ENCODE assay signal across 1 cellular context in the genomic region with DNA sequence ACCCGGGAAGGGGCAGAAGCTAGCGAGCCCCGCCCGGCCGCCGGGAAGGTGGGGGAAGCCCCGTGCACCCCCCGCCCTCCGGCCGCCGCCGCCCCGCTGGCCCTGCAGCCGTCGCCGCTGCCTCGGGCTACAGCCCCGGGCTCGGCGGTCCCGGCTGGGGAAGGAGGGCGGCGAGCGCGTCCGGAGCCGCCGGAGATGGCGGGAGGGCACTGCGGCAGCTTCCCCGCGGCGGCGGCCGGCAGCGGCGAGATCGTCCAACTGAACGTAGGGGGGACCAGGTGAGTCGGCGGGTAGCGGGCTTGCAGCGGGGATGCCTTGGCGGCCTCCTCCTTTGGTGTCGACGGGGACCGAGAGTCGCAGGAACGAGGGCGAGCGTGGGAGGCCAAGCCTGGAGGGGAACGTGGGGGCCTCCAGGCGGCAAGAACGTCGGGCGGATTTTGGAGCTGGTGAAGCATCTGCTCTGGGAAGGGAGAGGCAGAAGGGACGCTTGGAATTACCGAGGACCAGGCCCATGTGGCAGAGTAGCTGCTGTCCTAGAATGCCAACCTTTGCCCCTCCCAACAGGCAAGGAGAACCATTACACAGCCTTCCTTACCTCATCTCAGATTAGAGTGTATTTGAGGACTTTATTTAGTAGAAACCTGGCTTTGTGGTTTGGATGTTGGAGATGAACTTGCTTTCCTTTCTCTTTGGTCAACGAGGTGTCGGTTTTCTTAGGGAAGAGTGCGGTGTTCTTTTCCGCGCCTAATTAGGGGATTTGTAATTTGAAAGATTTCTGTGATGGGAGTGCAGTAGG.
TF ChIP-seq lines count a peak whose summit lies in the region.

No MANE protein-coding gene starts in this region.

TF ChIP-seq in K562, 482 proteins besides CTCF, POLR2A, EP300 and RAD21 (continued from another document and continues in another):
- TF ChIP-seq, protein P1, sequence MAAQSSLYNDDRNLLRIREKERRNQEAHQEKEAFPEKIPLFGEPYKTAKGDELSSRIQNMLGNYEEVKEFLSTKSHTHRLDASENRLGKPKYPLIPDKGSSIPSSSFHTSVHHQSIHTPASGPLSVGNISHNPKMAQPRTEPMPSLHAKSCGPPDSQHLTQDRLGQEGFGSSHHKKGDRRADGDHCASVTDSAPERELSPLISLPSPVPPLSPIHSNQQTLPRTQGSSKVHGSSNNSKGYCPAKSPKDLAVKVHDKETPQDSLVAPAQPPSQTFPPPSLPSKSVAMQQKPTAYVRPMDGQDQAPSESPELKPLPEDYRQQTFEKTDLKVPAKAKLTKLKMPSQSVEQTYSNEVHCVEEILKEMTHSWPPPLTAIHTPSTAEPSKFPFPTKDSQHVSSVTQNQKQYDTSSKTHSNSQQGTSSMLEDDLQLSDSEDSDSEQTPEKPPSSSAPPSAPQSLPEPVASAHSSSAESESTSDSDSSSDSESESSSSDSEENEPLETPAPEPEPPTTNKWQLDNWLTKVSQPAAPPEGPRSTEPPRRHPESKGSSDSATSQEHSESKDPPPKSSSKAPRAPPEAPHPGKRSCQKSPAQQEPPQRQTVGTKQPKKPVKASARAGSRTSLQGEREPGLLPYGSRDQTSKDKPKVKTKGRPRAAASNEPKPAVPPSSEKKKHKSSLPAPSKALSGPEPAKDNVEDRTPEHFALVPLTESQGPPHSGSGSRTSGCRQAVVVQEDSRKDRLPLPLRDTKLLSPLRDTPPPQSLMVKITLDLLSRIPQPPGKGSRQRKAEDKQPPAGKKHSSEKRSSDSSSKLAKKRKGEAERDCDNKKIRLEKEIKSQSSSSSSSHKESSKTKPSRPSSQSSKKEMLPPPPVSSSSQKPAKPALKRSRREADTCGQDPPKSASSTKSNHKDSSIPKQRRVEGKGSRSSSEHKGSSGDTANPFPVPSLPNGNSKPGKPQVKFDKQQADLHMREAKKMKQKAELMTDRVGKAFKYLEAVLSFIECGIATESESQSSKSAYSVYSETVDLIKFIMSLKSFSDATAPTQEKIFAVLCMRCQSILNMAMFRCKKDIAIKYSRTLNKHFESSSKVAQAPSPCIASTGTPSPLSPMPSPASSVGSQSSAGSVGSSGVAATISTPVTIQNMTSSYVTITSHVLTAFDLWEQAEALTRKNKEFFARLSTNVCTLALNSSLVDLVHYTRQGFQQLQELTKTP (IDR thresholded peaks at IDR 0.05; ENCODE audit: low read depth in 1 of 2, partially characterized antibody in 2 of 2), result peak in 1 of 2 experiments; percentile 8
- TF ChIP-seq MTF1 (CRISPR knock-in tag; IDR thresholded peaks at IDR 0.05; ENCODE audit: borderline replicate concordance), result no peak
- no peak for TF ChIP-seq ZC3H8 (IDR thresholded peaks at IDR 0.05)
- TF ChIP-seq HNRNPLL (IDR thresholded peaks at IDR 0.05; ENCODE audit: low read depth, low read length, poor library complexity, severe bottlenecking), result peak; percentile 24
- peak; percentile 18; the same call in 1 of the 2 replicates for TF ChIP-seq L3MBTL2 (IDR thresholded peaks at IDR 0.05)
- no peak for TF ChIP-seq MAFG (tag; conservative IDR thresholded peaks at IDR 0.05)
- no peak for TF ChIP-seq ZNF212 (CRISPR knock-in tag; IDR thresholded peaks at IDR 0.05)
- TF ChIP-seq THRAP3 (IDR thresholded peaks at IDR 0.05; ENCODE audit: borderline replicate concordance), result no peak
- TF ChIP-seq SMAD1 (IDR thresholded peaks at IDR 0.05; ENCODE audit: low read depth, low read length, partially characterized antibody), result no peak
- TF ChIP-seq RCOR1 (IDR thresholded peaks at IDR 0.05; ENCODE audit: borderline replicate concordance in 1 of 2, low read depth in 2 of 2, low read length in 2 of 2), result 0 out of 4 replicates have a peak, but pooled peaks of 1 of the 2 experiments have one; percentile 24
- TF ChIP-seq, protein P2, sequence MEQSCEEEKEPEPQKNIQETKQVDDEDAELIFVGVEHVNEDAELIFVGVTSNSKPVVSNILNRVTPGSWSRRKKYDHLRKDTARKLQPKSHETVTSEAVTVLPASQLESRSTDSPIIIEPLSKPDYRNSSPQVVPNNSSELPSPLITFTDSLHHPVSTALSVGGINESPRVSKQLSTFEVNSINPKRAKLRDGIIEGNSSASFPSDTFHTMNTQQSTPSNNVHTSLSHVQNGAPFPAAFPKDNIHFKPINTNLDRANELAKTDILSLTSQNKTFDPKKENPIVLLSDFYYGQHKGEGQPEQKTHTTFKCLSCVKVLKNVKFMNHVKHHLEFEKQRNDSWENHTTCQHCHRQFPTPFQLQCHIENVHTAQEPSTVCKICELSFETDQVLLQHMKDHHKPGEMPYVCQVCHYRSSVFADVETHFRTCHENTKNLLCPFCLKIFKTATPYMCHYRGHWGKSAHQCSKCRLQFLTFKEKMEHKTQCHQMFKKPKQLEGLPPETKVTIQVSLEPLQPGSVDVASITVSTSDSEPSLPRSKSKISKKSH (CRISPR knock-in tag; IDR thresholded peaks at IDR 0.05), result no peak
- TF ChIP-seq SIRT6 (IDR thresholded peaks at IDR 0.05; ENCODE audit: low read depth, low read length), result no peak
- peak; percentile 77; the same call in 1 of the 2 replicates for TF ChIP-seq NR3C1 (CRISPR knock-in tag; IDR thresholded peaks at IDR 0.05)
- TF ChIP-seq HOXB6 (CRISPR knock-in tag; IDR thresholded peaks at IDR 0.05; ENCODE audit: borderline replicate concordance), result no peak
- TF ChIP-seq SPI1 (IDR thresholded peaks at IDR 0.05; ENCODE audit: borderline replicate concordance, low read depth, low read length), result no peak
- no peak for TF ChIP-seq RUNX1 (IDR thresholded peaks at IDR 0.05; ENCODE audit: low read depth)
- TF ChIP-seq E2F3 (CRISPR knock-in tag; IDR thresholded peaks at IDR 0.05), result 0 out of 2 replicates have a peak, but pooled peaks have one; percentile 3
- TF ChIP-seq, protein P3, sequence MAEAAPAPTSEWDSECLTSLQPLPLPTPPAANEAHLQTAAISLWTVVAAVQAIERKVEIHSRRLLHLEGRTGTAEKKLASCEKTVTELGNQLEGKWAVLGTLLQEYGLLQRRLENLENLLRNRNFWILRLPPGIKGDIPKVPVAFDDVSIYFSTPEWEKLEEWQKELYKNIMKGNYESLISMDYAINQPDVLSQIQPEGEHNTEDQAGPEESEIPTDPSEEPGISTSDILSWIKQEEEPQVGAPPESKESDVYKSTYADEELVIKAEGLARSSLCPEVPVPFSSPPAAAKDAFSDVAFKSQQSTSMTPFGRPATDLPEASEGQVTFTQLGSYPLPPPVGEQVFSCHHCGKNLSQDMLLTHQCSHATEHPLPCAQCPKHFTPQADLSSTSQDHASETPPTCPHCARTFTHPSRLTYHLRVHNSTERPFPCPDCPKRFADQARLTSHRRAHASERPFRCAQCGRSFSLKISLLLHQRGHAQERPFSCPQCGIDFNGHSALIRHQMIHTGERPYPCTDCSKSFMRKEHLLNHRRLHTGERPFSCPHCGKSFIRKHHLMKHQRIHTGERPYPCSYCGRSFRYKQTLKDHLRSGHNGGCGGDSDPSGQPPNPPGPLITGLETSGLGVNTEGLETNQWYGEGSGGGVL (CRISPR knock-in tag; IDR thresholded peaks at IDR 0.05), result no peak
- TF ChIP-seq HLTF (IDR thresholded peaks at IDR 0.05), result 0 out of 2 replicates have a peak, but pooled peaks have one; percentile 42
- no peak for TF ChIP-seq GTF2F1 (IDR thresholded peaks at IDR 0.05; ENCODE audit: low read depth, low read length)
- TF ChIP-seq ESRRA (IDR thresholded peaks at IDR 0.05; ENCODE audit: borderline replicate concordance, low read depth), result no peak
- TF ChIP-seq FOXK2 (conservative IDR thresholded peaks at IDR 0.05 in 1 of 2, IDR thresholded peaks at IDR 0.05 in 1 of 2; ENCODE audit: low read depth in 2 of 2), result no peak; a peak in 1 of 4 replicates
- no peak for TF ChIP-seq HIVEP1 (CRISPR knock-in tag; IDR thresholded peaks at IDR 0.05)
- peak; percentile 47; the same call in 1 of the 2 replicates for TF ChIP-seq SMARCA4 (IDR thresholded peaks at IDR 0.05)
- no peak for TF ChIP-seq PCBP1 (IDR thresholded peaks at IDR 0.05; ENCODE audit: low read depth, low read length, poor library complexity, severe bottlenecking)
- TF ChIP-seq SNIP1 (IDR thresholded peaks at IDR 0.05; ENCODE audit: low read depth), result no peak
- TF ChIP-seq ZKSCAN3 (CRISPR knock-in tag; IDR thresholded peaks at IDR 0.05), result no peak
- no peak for TF ChIP-seq LEF1 (IDR thresholded peaks at IDR 0.05)
- peak; percentile 52; the same call in 1 of the 2 replicates for TF ChIP-seq SIN3B (IDR thresholded peaks at IDR 0.05; ENCODE audit: low read depth)
- no peak for TF ChIP-seq ZNF384 (IDR thresholded peaks at IDR 0.05; ENCODE audit: low read depth, low read length)
- TF ChIP-seq FOSL1 (tag; conservative IDR thresholded peaks at IDR 0.05), result no peak
- TF ChIP-seq, protein P4, sequence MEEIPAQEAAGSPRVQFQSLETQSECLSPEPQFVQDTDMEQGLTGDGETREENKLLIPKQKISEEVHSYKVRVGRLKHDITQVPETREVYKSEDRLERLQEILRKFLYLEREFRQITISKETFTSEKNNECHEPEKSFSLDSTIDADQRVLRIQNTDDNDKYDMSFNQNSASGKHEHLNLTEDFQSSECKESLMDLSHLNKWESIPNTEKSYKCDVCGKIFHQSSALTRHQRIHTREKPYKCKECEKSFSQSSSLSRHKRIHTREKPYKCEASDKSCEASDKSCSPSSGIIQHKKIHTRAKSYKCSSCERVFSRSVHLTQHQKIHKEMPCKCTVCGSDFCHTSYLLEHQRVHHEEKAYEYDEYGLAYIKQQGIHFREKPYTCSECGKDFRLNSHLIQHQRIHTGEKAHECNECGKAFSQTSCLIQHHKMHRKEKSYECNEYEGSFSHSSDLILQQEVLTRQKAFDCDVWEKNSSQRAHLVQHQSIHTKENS (CRISPR knock-in tag; IDR thresholded peaks at IDR 0.05), result no peak
- TF ChIP-seq, protein P5, sequence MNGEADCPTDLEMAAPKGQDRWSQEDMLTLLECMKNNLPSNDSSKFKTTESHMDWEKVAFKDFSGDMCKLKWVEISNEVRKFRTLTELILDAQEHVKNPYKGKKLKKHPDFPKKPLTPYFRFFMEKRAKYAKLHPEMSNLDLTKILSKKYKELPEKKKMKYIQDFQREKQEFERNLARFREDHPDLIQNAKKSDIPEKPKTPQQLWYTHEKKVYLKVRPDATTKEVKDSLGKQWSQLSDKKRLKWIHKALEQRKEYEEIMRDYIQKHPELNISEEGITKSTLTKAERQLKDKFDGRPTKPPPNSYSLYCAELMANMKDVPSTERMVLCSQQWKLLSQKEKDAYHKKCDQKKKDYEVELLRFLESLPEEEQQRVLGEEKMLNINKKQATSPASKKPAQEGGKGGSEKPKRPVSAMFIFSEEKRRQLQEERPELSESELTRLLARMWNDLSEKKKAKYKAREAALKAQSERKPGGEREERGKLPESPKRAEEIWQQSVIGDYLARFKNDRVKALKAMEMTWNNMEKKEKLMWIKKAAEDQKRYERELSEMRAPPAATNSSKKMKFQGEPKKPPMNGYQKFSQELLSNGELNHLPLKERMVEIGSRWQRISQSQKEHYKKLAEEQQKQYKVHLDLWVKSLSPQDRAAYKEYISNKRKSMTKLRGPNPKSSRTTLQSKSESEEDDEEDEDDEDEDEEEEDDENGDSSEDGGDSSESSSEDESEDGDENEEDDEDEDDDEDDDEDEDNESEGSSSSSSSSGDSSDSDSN (IDR thresholded peaks at IDR 0.05; ENCODE audit: borderline replicate concordance in 1 of 2, low read depth in 2 of 2, low read length in 2 of 2), result peak; percentile 72 to 77; a peak in 2 of 4 replicates
- TF ChIP-seq GABPB1 (CRISPR knock-in tag; IDR thresholded peaks at IDR 0.05), result peak; percentile 34; the same call in 1 of the 2 replicates
- TF ChIP-seq SRF (CRISPR knock-in tag; IDR thresholded peaks at IDR 0.05), result no peak
- TF ChIP-seq PCBP2 (IDR thresholded peaks at IDR 0.05; ENCODE audit: low read depth, low read length, poor library complexity, severe bottlenecking), result no peak
- TF ChIP-seq, protein P6, sequence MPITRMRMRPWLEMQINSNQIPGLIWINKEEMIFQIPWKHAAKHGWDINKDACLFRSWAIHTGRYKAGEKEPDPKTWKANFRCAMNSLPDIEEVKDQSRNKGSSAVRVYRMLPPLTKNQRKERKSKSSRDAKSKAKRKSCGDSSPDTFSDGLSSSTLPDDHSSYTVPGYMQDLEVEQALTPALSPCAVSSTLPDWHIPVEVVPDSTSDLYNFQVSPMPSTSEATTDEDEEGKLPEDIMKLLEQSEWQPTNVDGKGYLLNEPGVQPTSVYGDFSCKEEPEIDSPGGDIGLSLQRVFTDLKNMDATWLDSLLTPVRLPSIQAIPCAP (CRISPR knock-in tag; IDR thresholded peaks at IDR 0.05; ENCODE audit: borderline replicate concordance), result no peak
- TF ChIP-seq KLF13 (tag; IDR thresholded peaks at IDR 0.05; ENCODE audit: borderline replicate concordance, low read depth), result peak; percentile 8; the same call in 1 of the 2 replicates
- no peak for TF ChIP-seq OTX1 (CRISPR knock-in tag; IDR thresholded peaks at IDR 0.05)
- no peak for TF ChIP-seq ILK (tag; IDR thresholded peaks at IDR 0.05; ENCODE audit: borderline replicate concordance, low read depth)
- TF ChIP-seq EGR1 (conservative IDR thresholded peaks at IDR 0.05), result peak; percentile 86
- TF ChIP-seq, protein P7, sequence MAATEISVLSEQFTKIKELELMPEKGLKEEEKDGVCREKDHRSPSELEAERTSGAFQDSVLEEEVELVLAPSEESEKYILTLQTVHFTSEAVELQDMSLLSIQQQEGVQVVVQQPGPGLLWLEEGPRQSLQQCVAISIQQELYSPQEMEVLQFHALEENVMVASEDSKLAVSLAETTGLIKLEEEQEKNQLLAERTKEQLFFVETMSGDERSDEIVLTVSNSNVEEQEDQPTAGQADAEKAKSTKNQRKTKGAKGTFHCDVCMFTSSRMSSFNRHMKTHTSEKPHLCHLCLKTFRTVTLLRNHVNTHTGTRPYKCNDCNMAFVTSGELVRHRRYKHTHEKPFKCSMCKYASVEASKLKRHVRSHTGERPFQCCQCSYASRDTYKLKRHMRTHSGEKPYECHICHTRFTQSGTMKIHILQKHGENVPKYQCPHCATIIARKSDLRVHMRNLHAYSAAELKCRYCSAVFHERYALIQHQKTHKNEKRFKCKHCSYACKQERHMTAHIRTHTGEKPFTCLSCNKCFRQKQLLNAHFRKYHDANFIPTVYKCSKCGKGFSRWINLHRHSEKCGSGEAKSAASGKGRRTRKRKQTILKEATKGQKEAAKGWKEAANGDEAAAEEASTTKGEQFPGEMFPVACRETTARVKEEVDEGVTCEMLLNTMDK (IDR thresholded peaks at IDR 0.05; ENCODE audit: borderline replicate concordance, insufficient read depth, low read depth, low read length, poor library complexity, severe bottlenecking), result no peak
